Comparison of ENCODE assay signal across 20 cellular contexts in genomic region chr6:170045981-170046667, GRCh38.
DNase-seq lines count a peak whose midpoint lies in the region; ATAC-seq and TF ChIP-seq lines count a peak whose summit lies in the region.
"Had no signal": no experiment of that assay in that cellular context is flagged by ENCODE, and none has a peak within 500 bp of the region (broad histone marks: within the 10 kb centered on the region; RNA-seq: fewer than 3 reads in every experiment).

No MANE protein-coding gene starts in this region.

- H2AFZ ChIP-seq in mesenchymal stem cell (ENCODE audit: low read depth, low read length) = no peak overlapping the region

- no peak overlapping the region for H3K4me3 Mint-ChIP-seq in progenitor cell of endocrine pancreas (ENCODE audit: low read depth)
- H3K4me3 Mint-ChIP-seq: activated CD8-positive, alpha-beta T cell treated with anti-CD3 and anti-CD28 coated beads, Interleukin-2, amount 10 ng/mL, durations not matched to agents 7 days and 5 days; nephron; stimulated activated naive B cell treated with anti-CD40 and anti-IgM and Interleukin-4, amounts not matched to agents 10 μg/mL and 1 μg/mL and 100 μg/mL, for 72 hours had no signal

- no peak overlapping the region for H2AK5ac ChIP-seq in mesenchymal stem cell (ENCODE audit: low read length, severe bottlenecking)

- peak overlapping the region in 3 of 11 experiments; percentile 65 to 74 (median 70); a peak in 4 of 22 replicates for H3K9ac ChIP-seq in BLaER1 treated with 17β-estradiol and CSF1 and Interleukin-3, amounts not matched to agents 10 nM and 100 nM
- peak overlapping the region in 1 of 2 donors; percentile 22 for H3K9ac ChIP-seq in colonic mucosa (ENCODE audit: low read depth in 2 of 2, low read length in 2 of 2)
- H3K9ac ChIP-seq in mesenchymal stem cell (ENCODE audit: low read length) = no peak overlapping the region

- H4K20me1 ChIP-seq in BLaER1 treated with 17β-estradiol and CSF1 and Interleukin-3, amounts not matched to agents 10 nM and 100 nM = no peaks in the 10 kb centered on the region

- H2BK5ac ChIP-seq in mesenchymal stem cell (ENCODE audit: low read depth, low read length, poor library complexity, severe bottlenecking) = no peak overlapping the region

- H3K27me3 ChIP-seq in BLaER1 treated with 17β-estradiol and CSF1 and Interleukin-3, amounts not matched to agents 10 nM and 100 nM = no peaks in the 10 kb centered on the region
- H3K27me3 ChIP-seq in colonic mucosa = no peaks in the 10 kb centered on the region
- no peaks in the 10 kb centered on the region for H3K27me3 ChIP-seq in sigmoid colon
- peaks cover 0 to 19% of the 10 kb centered on the region in 2 experiments for H3K27me3 ChIP-seq in mesenchymal stem cell (ENCODE audit: control insufficient read depth in 1 of 2, insufficient read depth in 1 of 2, low read length in 2 of 2)
- H3K27me3 ChIP-seq: BE2C, cardiac muscle cell had no signal

- no peaks in the 10 kb centered on the region for H3K9me3 Mint-ChIP-seq in progenitor cell of endocrine pancreas (ENCODE audit: low read depth)
- H3K9me3 Mint-ChIP-seq: nephron had no signal

- no peak overlapping the region for H3K18ac ChIP-seq in mesenchymal stem cell (ENCODE audit: low read depth in 1 of 2, low read length in 2 of 2)

- H2BK12ac ChIP-seq in mesenchymal stem cell (ENCODE audit: low read length in 2 of 2) = no peak overlapping the region

- no peaks in the 10 kb centered on the region for H3K36me3 ChIP-seq in BLaER1 treated with 17β-estradiol and CSF1 and Interleukin-3, amounts not matched to agents 10 nM and 100 nM
- H3K36me3 ChIP-seq in colonic mucosa = no peaks in the 10 kb centered on the region
- H3K36me3 ChIP-seq in sigmoid colon = no peaks in the 10 kb centered on the region
- no peaks in the 10 kb centered on the region for H3K36me3 ChIP-seq in mesenchymal stem cell (ENCODE audit: control insufficient read depth in 1 of 2, insufficient read depth in 2 of 2, low read depth in 1 of 2, low read length in 2 of 2)
- H3K36me3 ChIP-seq: BE2C, cardiac muscle cell had no signal

- peaks cover 0 to 23% (median 0%) of the 10 kb centered on the region in 11 experiments; a peak in 7 of 22 replicates for H3K9me3 ChIP-seq in BLaER1 treated with 17β-estradiol and CSF1 and Interleukin-3, amounts not matched to agents 10 nM and 100 nM (replicated peaks in 1 of 11)
- H3K9me3 ChIP-seq in colonic mucosa = no peaks in the 10 kb centered on the region
- H3K9me3 ChIP-seq in sigmoid colon = no peaks in the 10 kb centered on the region
- H3K9me3 ChIP-seq in mesenchymal stem cell (ENCODE audit: control insufficient read depth, low read length) = no peaks in the 10 kb centered on the region
- H3K9me3 ChIP-seq: BE2C had no signal

- H4K8ac ChIP-seq in mesenchymal stem cell (ENCODE audit: low read length) = no peak overlapping the region

- H3K4me2 ChIP-seq in BLaER1 treated with 17β-estradiol and CSF1 and Interleukin-3, amounts not matched to agents 10 nM and 100 nM = peak overlapping the region in 6 of 11 experiments; percentile 9 to 87 (median 82); a peak in 11 of 22 replicates
- no peak overlapping the region for H3K4me2 ChIP-seq in mesenchymal stem cell (ENCODE audit: low read length, poor library complexity, severe bottlenecking)

- peak; percentile 6 for ATAC-seq in left ventricle myocardium superior
- ATAC-seq: activated CD8-positive, alpha-beta T cell treated with anti-CD3 and anti-CD28 coated beads, Interleukin-2, amount 10 ng/mL, durations not matched to agents 7 days and 5 days; stimulated activated naive B cell treated with anti-CD40 and anti-IgM and Interleukin-4, amounts not matched to agents 10 μg/mL and 1 μg/mL and 100 μg/mL, for 72 hours had no signal

- intact Hi-C loops in colonic mucosa (cut with DNase I) (no loop called here), left ventricle myocardium superior (cut with micrococcal nuclease) (no loop called here), sigmoid colon (cut with DNase I) (no loop called here)

- H2BK15ac ChIP-seq in mesenchymal stem cell (ENCODE audit: low read depth, poor library complexity, severe bottlenecking) = no peak overlapping the region

- no peak overlapping the region for H3K27ac Mint-ChIP-seq in progenitor cell of endocrine pancreas
- H3K27ac Mint-ChIP-seq: activated CD8-positive, alpha-beta T cell treated with anti-CD3 and anti-CD28 coated beads, Interleukin-2, amount 10 ng/mL, durations not matched to agents 7 days and 5 days; stimulated activated naive B cell treated with anti-CD40 and anti-IgM and Interleukin-4, amounts not matched to agents 10 μg/mL and 1 μg/mL and 100 μg/mL, for 72 hours had no signal

- no peak overlapping the region for H3K4ac ChIP-seq in mesenchymal stem cell (ENCODE audit: low read depth in 1 of 2, low read length in 2 of 2)

- peak overlapping the region in 6 of 11 experiments; percentile 16 to 89 (median 83); a peak in 10 of 22 replicates for H3K27ac ChIP-seq in BLaER1 treated with 17β-estradiol and CSF1 and Interleukin-3, amounts not matched to agents 10 nM and 100 nM
- peak overlapping the region; percentile 27 for H3K27ac ChIP-seq in colonic mucosa
- peak overlapping the region in 3 of 4 donors; percentile 26 to 66 (median 49) for H3K27ac ChIP-seq in sigmoid colon
- no peak overlapping the region for H3K27ac ChIP-seq in mesenchymal stem cell (ENCODE audit: low read length, poor library complexity, severe bottlenecking)
- H3K27ac ChIP-seq: cardiac muscle cell, epithelial cell of prostate had no signal

- H3K4me3 ChIP-seq in BLaER1 treated with 17β-estradiol and CSF1 and Interleukin-3, amounts not matched to agents 10 nM and 100 nM = no peak overlapping the region
- H3K4me3 ChIP-seq in colonic mucosa (no peak overlapping the region), sigmoid colon (no peak overlapping the region), mesenchymal stem cell (ENCODE audit: insufficient read depth in 1 of 2, low read depth in 1 of 2, low read length in 2 of 2) (no peak overlapping the region)
- H3K4me3 ChIP-seq: cardiac muscle cell had no signal

- no peak overlapping the region for H3K14ac ChIP-seq in mesenchymal stem cell (ENCODE audit: low read length in 2 of 2)

- no peak for DNase-seq in colonic mucosa
- DNase-seq in left ventricle myocardium superior = peak; percentile 41
- peak; percentile 83 for DNase-seq in sigmoid colon
- no peak for DNase-seq in ecto neural progenitor cell (ENCODE audit: low spot score)
- DNase-seq in progenitor cell of endocrine pancreas (ENCODE audit: low spot score, unreplicated experiment) = no peak
- no peak for DNase-seq in mesenchymal stem cell
- no peak for DNase-seq in NCI-H524 (lab: John Stamatoyannopoulos, UW)
- DNase-seq: activated CD4-positive, alpha-beta T cell treated with anti-CD3 and anti-CD28 coated beads for 1 hour; activated CD8-positive, alpha-beta T cell treated with anti-CD3 and anti-CD28 coated beads, Interleukin-2, amount 10 ng/mL, durations not matched to agents 7 days and 5 days; BE2C; COR-L47; DMS79 treated with DMSO at 0.1 percent for 48 hours; foreskin melanocyte; NCI-H187; NCI-H774; stimulated activated naive B cell treated with anti-CD40 and anti-IgM and Interleukin-4, amounts not matched to agents 10 μg/mL and 1 μg/mL and 100 μg/mL, for 72 hours had no signal

- TF ChIP-seq POLR2A in sigmoid colon (IDR thresholded peaks at IDR 0.05) = no peak

- H3K27me3 Mint-ChIP-seq in progenitor cell of endocrine pancreas = peaks cover 10% of the 10 kb centered on the region

- H3K36me3 Mint-ChIP-seq in progenitor cell of endocrine pancreas (ENCODE audit: insufficient read depth) = no peaks in the 10 kb centered on the region
- H3K36me3 Mint-ChIP-seq: stimulated activated naive B cell treated with anti-CD40 and anti-IgM and Interleukin-4, amounts not matched to agents 10 μg/mL and 1 μg/mL and 100 μg/mL, for 72 hours had no signal

- no peak overlapping the region for H4K91ac ChIP-seq in mesenchymal stem cell (ENCODE audit: low read length)

- no peak overlapping the region for H2BK120ac ChIP-seq in mesenchymal stem cell (ENCODE audit: low read depth, low read length)

- no peak for TF ChIP-seq CTCF in colonic mucosa (IDR thresholded peaks at IDR 0.05)
- no peak for TF ChIP-seq CTCF in sigmoid colon (IDR thresholded peaks at IDR 0.05)
- no peak for TF ChIP-seq CTCF in progenitor cell of endocrine pancreas (IDR thresholded peaks at IDR 0.05; ENCODE audit: unreplicated experiment)

- no peaks in the 10 kb centered on the region for H3K4me1 Mint-ChIP-seq in progenitor cell of endocrine pancreas (ENCODE audit: low read depth)
- H3K4me1 Mint-ChIP-seq: stimulated activated naive B cell treated with anti-CD40 and anti-IgM and Interleukin-4, amounts not matched to agents 10 μg/mL and 1 μg/mL and 100 μg/mL, for 72 hours had no signal

- H3K79me1 ChIP-seq in mesenchymal stem cell (replicated peaks; ENCODE audit: low read length, poor library complexity, severe bottlenecking) = no peaks in the 10 kb centered on the region

- TF ChIP-seq EP300 in sigmoid colon (IDR thresholded peaks at IDR 0.05) = no peak

- 84 to 85% methylated on average over 33 of the region's 33 CpGs for WGBS in sigmoid colon, 2 donors
- WGBS in mesenchymal stem cell = 84% methylated on average over 33 of the region's 33 CpGs

- no peak overlapping the region for H3K23ac ChIP-seq in mesenchymal stem cell (ENCODE audit: low read length in 2 of 2)

- peaks cover 0 to 75% (median 45%) of the 10 kb centered on the region in 10 experiments; a peak in 14 of 20 replicates for H3K4me1 ChIP-seq in BLaER1 treated with 17β-estradiol and CSF1 and Interleukin-3, amounts not matched to agents 10 nM and 100 nM
- H3K4me1 ChIP-seq in colonic mucosa = no peaks in the 10 kb centered on the region
- peaks cover 0 to 44% (median 31%) of the 10 kb centered on the region in 4 donors for H3K4me1 ChIP-seq in sigmoid colon
- H3K4me1 ChIP-seq in mesenchymal stem cell (ENCODE audit: control insufficient read depth, insufficient read depth, low read depth, low read length) = no peaks in the 10 kb centered on the region
- H3K4me1 ChIP-seq: BE2C had no signal

Comparison
In these comparisons a context has a peak if more than half of its experiments do, and no peak if none do; other contexts are left out.
1. DNase-seq: peak in left ventricle myocardium superior (single experiment) and sigmoid colon (single experiment); none in colonic mucosa (single experiment), ecto neural progenitor cell (single experiment), progenitor cell of endocrine pancreas (single experiment), mesenchymal stem cell (single experiment) and NCI-H524 (0 of 2).